ENCODE assay signal across 1 cellular context in the genomic region with DNA sequence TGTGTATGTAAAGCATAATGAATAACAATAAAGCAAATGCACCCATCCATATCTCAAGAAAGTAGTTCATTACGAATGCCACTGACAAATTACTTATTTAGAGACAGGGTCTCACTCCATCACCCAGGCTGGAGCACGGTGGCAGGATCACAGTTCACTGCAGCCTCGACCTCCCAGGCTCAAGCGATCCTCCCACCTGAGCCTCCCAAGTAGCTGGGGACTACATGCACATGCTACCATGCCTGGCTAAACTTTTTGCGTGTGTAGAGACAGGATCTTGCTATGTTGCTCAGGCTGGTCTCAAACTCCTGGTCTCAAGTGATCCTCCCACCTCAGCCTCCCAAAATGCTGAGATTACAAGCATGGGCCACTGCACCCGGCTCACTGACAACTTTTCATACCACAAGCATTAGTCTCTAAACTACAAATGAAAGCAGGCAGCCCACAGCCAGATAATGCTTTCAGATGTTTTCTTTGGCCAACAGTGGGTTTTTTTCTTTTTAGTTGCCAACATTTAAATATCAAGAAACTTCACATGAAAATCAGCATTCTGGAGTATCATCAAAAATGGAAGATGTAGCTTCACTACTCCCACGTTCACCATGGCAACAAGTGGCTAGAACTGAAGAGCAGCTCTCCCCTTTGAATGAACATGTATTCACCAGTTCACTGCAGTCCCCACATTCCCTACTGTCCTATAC.
TF ChIP-seq lines count a peak whose summit lies in the region.

No MANE protein-coding gene starts in this region.

TF ChIP-seq in HEK293T, 16 proteins besides CTCF, POLR2A, EP300 and RAD21 (continued from another document):
- TF ChIP-seq FOXM1 (IDR thresholded peaks at IDR 0.05; ENCODE audit: borderline replicate concordance) (no peak), SUZ12 (IDR thresholded peaks at IDR 0.05) (no peak), LEF1 (IDR thresholded peaks at IDR 0.05; ENCODE audit: borderline replicate concordance) (no peak), TARDBP (IDR thresholded peaks at IDR 0.05) (no peak), SP1 (IDR thresholded peaks at IDR 0.05) (no peak), BHLHE40 (IDR thresholded peaks at IDR 0.05; ENCODE audit: borderline replicate concordance) (no peak)
- TF ChIP-seq, protein P1, sequence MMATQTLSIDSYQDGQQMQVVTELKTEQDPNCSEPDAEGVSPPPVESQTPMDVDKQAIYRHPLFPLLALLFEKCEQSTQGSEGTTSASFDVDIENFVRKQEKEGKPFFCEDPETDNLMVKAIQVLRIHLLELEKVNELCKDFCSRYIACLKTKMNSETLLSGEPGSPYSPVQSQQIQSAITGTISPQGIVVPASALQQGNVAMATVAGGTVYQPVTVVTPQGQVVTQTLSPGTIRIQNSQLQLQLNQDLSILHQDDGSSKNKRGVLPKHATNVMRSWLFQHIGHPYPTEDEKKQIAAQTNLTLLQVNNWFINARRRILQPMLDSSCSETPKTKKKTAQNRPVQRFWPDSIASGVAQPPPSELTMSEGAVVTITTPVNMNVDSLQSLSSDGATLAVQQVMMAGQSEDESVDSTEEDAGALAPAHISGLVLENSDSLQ (IDR thresholded peaks at IDR 0.05) = no peak
